ENCODE assay signal across 21 cellular contexts in the genomic region with DNA sequence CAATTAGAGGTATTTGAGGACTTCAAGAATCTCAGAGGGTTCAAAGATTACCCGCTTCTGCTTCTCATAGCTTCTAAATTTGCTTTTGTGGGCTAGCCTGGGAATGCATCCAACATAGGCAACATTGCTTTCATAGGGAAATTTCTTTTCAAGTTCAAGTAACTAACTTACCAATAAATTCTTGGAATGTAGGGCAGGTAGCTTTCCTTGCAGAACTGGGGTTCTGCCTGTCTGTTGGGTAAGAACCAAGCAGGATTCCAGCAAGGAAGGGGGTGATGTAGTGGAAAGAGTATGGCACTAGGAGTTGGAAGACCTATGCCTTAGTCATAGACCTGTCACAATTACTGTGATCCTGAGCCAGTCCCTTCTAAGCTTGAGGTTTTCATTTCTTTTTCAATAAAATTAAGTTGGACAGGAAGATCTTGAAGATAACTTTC.
DNase-seq lines count a peak whose midpoint lies in the region; ATAC-seq, FAIRE-seq and TF ChIP-seq lines count a peak whose summit lies in the region.
"Had no signal": no experiment of that assay in that cellular context is flagged by ENCODE, and none has a peak within 500 bp of the region (broad histone marks: within the 10 kb centered on the region; RNA-seq: fewer than 3 reads in every experiment).

No MANE protein-coding gene starts in this region.

- TF ChIP-seq CTCF in Loucy (conservative IDR thresholded peaks at IDR 0.05; ENCODE audit: low read length) (no peak), H1 (IDR thresholded peaks at IDR 0.05; ENCODE audit: control extremely low read depth in 1 of 3, insufficient read depth in 1 of 3, low read depth in 1 of 3, low read length in 3 of 3) (no peak), breast epithelium (IDR thresholded peaks at IDR 0.05) (no peak)

- H3K23ac ChIP-seq in H1 (ENCODE audit: insufficient read length): no peak overlapping the region

- H3K9me3 ChIP-seq in Loucy (ENCODE audit: insufficient read depth, low read depth, low read length) (no peaks in the 10 kb centered on the region), H1 (ENCODE audit: insufficient read depth in 2 of 2, low read depth in 1 of 2, low read length in 1 of 2) (no peaks in the 10 kb centered on the region), breast epithelium (no peaks in the 10 kb centered on the region)
- H3K9me3 ChIP-seq: Caco-2, tibial nerve had no signal

- no peak overlapping the region for H2AK5ac ChIP-seq in H1 (ENCODE audit: low read depth, low read length)

- no peak overlapping the region for H2BK20ac ChIP-seq in H1 (ENCODE audit: low read length)

- 86% methylated on average over 1 of the region's 1 CpG; no CpG with 5 or more reads in 1 of the 2 experiments for WGBS in H1 (ENCODE audit: extremely low coverage in 1 of 2, insufficient coverage in 1 of 2, insufficient read length in 1 of 2, insufficient replicate concordance in 2 of 2, low coverage in 1 of 2, low lambda C conversion rate in 2 of 2, missing lambda C conversion rate in 1 of 2), 2 experiments

- FAIRE-seq in H1 (lab: Jason Lieb, UNC): no peak
- FAIRE-seq: endothelial cell of umbilical vein, islet of Langerhans, TTC549 had no signal

- no peak overlapping the region for H4K5ac ChIP-seq in H1 (ENCODE audit: insufficient read length, low read depth, low read length)

- POLR2A ChIA-PET in H1 (lab: Charles Lee; ENCODE audit: partially characterized antibody): interaction anchor here (0.8 kb wide), 1 partner anchor 9 kb away, joined by 4 read pairs; no protein-coding TSS in a partner anchor

- no peak overlapping the region for H3K4ac ChIP-seq in H1 (replicated peaks; ENCODE audit: insufficient read length, low read depth, low read length)

- no peak for TF ChIP-seq EP300 in H1 (IDR thresholded peaks at IDR 0.05; ENCODE audit: borderline replicate concordance in 1 of 2, low read depth in 2 of 2, low read length in 2 of 2)

- no peaks in the 10 kb centered on the region for H3K27me3 ChIP-seq in Loucy (ENCODE audit: insufficient read depth, low read length, poor library complexity, severe bottlenecking)
- no peaks in the 10 kb centered on the region for H3K27me3 ChIP-seq in H1 (replicated peaks in 1 of 4; ENCODE audit: control insufficient read depth in 3 of 4, extremely low read depth in 1 of 4, insufficient read depth in 3 of 4, low read length in 3 of 4)
- H3K27me3 ChIP-seq in breast epithelium: no peaks in the 10 kb centered on the region
- H3K27me3 ChIP-seq: tibial nerve had no signal

- DNase-seq in EH (ENCODE audit: low read depth) (peak; percentile 40), H1 (ENCODE audit: low read depth in 1 of 2, low spot score in 2 of 2) (peak in 1 of 2 experiments; percentile 38), pons (ENCODE audit: low spot score) (peak; percentile 15), breast epithelium (ENCODE audit: low spot score in 2 of 2) (no peak)
- DNase-seq: activated naive CD8-positive, alpha-beta T cell treated with anti-CD3 and anti-CD28 coated beads, Interleukin-2, amount 10 ng/mL, durations not matched to agents 7 days and 5 days; Caco-2; hypothalamus; naive thymus-derived CD8-positive, alpha-beta T cell; NCI-H1417 treated with DMSO at 0.1 percent for 48 hours; stimulated activated CD4-positive, alpha-beta T cell treated with anti-CD3 and anti-CD28 coated beads, Interleukin-2, amount 100 ng/mL, for 24 hours; stimulated activated naive CD4-positive, alpha-beta T cell had no signal

- H3K14ac ChIP-seq in H1 (ENCODE audit: insufficient read length): no peak overlapping the region

- H3K27ac ChIP-seq in H1 (ENCODE audit: low read depth, low read length) (no peak overlapping the region), breast epithelium (no peak overlapping the region)
- H3K27ac ChIP-seq: RWPE1, skin epidermis, tibial nerve had no signal

- H2BK12ac ChIP-seq in H1 (ENCODE audit: low read depth, low read length): no peak overlapping the region

- no peak overlapping the region for H4K8ac ChIP-seq in H1 (ENCODE audit: extremely low read depth, insufficient read depth, low read length)

- H3K9ac ChIP-seq in Loucy (ENCODE audit: low read depth, low read length, poor library complexity, severe bottlenecking): no peak overlapping the region
- H3K9ac ChIP-seq in H1 (replicated peaks in 1 of 4; ENCODE audit: extremely low read depth in 1 of 4, low read depth in 3 of 4, low read length in 3 of 4): no peak overlapping the region

- H3K79me1 ChIP-seq in H1 (ENCODE audit: low read depth, low read length): no peaks in the 10 kb centered on the region; the same call in 1 of the 2 replicates

- no peak overlapping the region for H2BK5ac ChIP-seq in H1 (ENCODE audit: low read depth, low read length)

- no peak overlapping the region for H4K91ac ChIP-seq in H1 (replicated peaks; ENCODE audit: insufficient read length, low read length)

- H2AFZ ChIP-seq in Loucy (ENCODE audit: low read length) (peak overlapping the region; percentile 77; the same call in 1 of the 2 replicates), H1 (ENCODE audit: low read length) (no peak overlapping the region)

- H3K4me2 ChIP-seq in Loucy (ENCODE audit: low read depth, low read length, poor library complexity, severe bottlenecking) (peak overlapping the region; percentile 32), H1 (ENCODE audit: insufficient read depth in 1 of 2, low read depth in 2 of 2, low read length in 2 of 2) (peak overlapping the region; percentile 15 to 29; a peak in 1 of 4 replicates)

- no peak overlapping the region for H3K18ac ChIP-seq in H1 (ENCODE audit: extremely low read depth, low read length)

- CTCF ChIA-PET in H1 (lab: Charles Lee; ENCODE audit: partially characterized antibody): interaction anchor here (0.9 to 1.6 kb wide), 6 partner anchors 9 to 177 kb away, joined by 3 to 5 read pairs (median 4); no protein-coding TSS in a partner anchor

- no peak overlapping the region for H2BK15ac ChIP-seq in H1 (ENCODE audit: low read length)

- no peaks in the 10 kb centered on the region; the same call in 1 of the 2 replicates for H3K23me2 ChIP-seq in H1 (ENCODE audit: low read depth, low read length)

- ATAC-seq in GM21786 (IDR thresholded peaks at IDR 0.05; ENCODE audit: unreplicated experiment) (no peak), HG02840 (IDR thresholded peaks at IDR 0.05; ENCODE audit: low FRiP score, unreplicated experiment) (no peak)
- ATAC-seq: activated T-helper 17 cell treated with anti-CD3 and anti-CD28 coated beads, Interleukin-2, amount 50 U/mL, for 72 hours; naive thymus-derived CD8-positive, alpha-beta T cell had no signal

- H3K36me3 ChIP-seq in Loucy (ENCODE audit: insufficient read depth, low read length) (no peaks in the 10 kb centered on the region), H1 (ENCODE audit: control insufficient read depth in 2 of 4, insufficient read depth in 4 of 4, low read length in 3 of 4) (no peaks in the 10 kb centered on the region), breast epithelium (no peaks in the 10 kb centered on the region)
- H3K36me3 ChIP-seq: tibial nerve had no signal

- H3K4me3 ChIP-seq in Loucy (ENCODE audit: low read length, poor library complexity, severe bottlenecking) (no peak overlapping the region), H1 (ENCODE audit: extremely low read depth in 1 of 4, insufficient read depth in 2 of 4, low read depth in 3 of 4, low read length in 4 of 4) (no peak overlapping the region), breast epithelium (no peak overlapping the region)
- H3K4me3 ChIP-seq: skin epidermis, tibial nerve had no signal

- no peaks in the 10 kb centered on the region for H4K20me1 ChIP-seq in Loucy (ENCODE audit: insufficient read depth, low read length, poor library complexity, severe bottlenecking)
- no peaks in the 10 kb centered on the region for H4K20me1 ChIP-seq in H1 (replicated peaks in 1 of 2; ENCODE audit: control insufficient read depth in 1 of 2, insufficient read depth in 2 of 2, low read length in 2 of 2)

- TF ChIP-seq RAD21 in H1 (IDR thresholded peaks at IDR 0.05 in 1 of 2, conservative IDR thresholded peaks at IDR 0.05 in 1 of 2; ENCODE audit: low read depth in 2 of 2, low read length in 2 of 2): no peak

- H3K79me2 ChIP-seq in Loucy (ENCODE audit: insufficient read depth, low read length) (no peaks in the 10 kb centered on the region), H1 (ENCODE audit: control insufficient read depth in 1 of 2, insufficient read depth in 2 of 2, low read length in 2 of 2) (no peaks in the 10 kb centered on the region)

- H2BK120ac ChIP-seq in H1 (replicated peaks; ENCODE audit: low read depth, low read length): no peak overlapping the region

- H3K4me1 ChIP-seq in Loucy (ENCODE audit: insufficient read depth, low read length, poor library complexity, severe bottlenecking) (no peaks in the 10 kb centered on the region), H1 (replicated peaks in 1 of 4; ENCODE audit: control insufficient read depth in 3 of 4, insufficient read depth in 4 of 4, low read length in 3 of 4) (peaks cover 2 to 17% (median 8%) of the 10 kb centered on the region in 4 experiments; a peak in 4 of 7 replicates), breast epithelium (no peaks in the 10 kb centered on the region)
- H3K4me1 ChIP-seq: tibial nerve had no signal

- TF ChIP-seq POLR2A in H1 (IDR thresholded peaks at IDR 0.05; ENCODE audit: control extremely low read depth in 1 of 2, low read depth in 2 of 2, low read length in 2 of 2): no peak
- no peak for TF ChIP-seq POLR2A in breast epithelium (IDR thresholded peaks at IDR 0.05)

- intact Hi-C loops in breast epithelium (cut with DNase I; ENCODE audit: low total_unique reads): no loop called here

- no peak overlapping the region for H3K56ac ChIP-seq in H1 (replicated peaks; ENCODE audit: insufficient read length, low read depth, low read length)

- H3K9me2 ChIP-seq in Loucy (replicated peaks; ENCODE audit: low read depth, low read length): no peaks in the 10 kb centered on the region

- no peaks in the 10 kb centered on the region for H3F3A ChIP-seq in Loucy (ENCODE audit: low read depth)

TF ChIP-seq in H1, 55 proteins besides CTCF, POLR2A, EP300 and RAD21:
- TF ChIP-seq SP4 (IDR thresholded peaks at IDR 0.05; ENCODE audit: low read length) (no peak), SUZ12 (IDR thresholded peaks at IDR 0.05; ENCODE audit: low read length) (no peak), CTBP2 (IDR thresholded peaks at IDR 0.05; ENCODE audit: borderline replicate concordance, insufficient read depth, insufficient read length, low read length) (no peak), KDM4A (IDR thresholded peaks at IDR 0.05; ENCODE audit: low read depth, low read length, severe bottlenecking) (no peak), TAF1 (IDR thresholded peaks at IDR 0.05; ENCODE audit: low read depth, low read length) (no peak), SIRT6 (IDR thresholded peaks at IDR 0.05; ENCODE audit: low read length) (no peak), POLR2AphosphoS5 (IDR thresholded peaks at IDR 0.05; ENCODE audit: low read depth, low read length) (no peak)

Comparison
In these comparisons a context has a peak if more than half of its experiments do, and no peak if none do; other contexts are left out.
1. DNase-seq: peak in EH (single experiment) and pons (single experiment); none in breast epithelium (0 of 2).